ENCODE assay signal across 18 cellular contexts in the genomic region with DNA sequence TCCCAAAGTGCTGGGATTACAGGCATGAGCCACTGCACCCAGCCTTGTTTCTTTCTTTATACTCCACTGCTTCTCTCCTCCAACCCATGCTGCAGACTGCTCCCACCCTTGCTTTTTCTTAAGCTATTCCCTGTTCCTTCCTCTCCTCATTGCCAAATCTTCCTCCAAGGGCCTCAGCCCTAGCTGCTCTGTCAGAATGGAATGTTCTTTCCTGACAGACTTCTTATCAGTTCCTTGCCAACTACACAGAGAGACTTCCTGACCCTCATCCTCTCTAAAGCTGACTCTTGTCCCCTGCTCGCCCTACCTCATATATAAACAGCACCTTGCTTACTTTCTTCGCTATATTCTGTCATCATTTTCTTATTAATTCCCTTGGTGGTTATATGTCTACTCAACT.
"Had no signal": no experiment of that assay in that cellular context is flagged by ENCODE, and none has a peak within 500 bp of the region (broad histone marks: within the 10 kb centered on the region; RNA-seq: fewer than 3 reads in every experiment).

No MANE protein-coding gene starts in this region.

- H3K4me3 Mint-ChIP-seq: activated CD8-positive, alpha-beta T cell treated with anti-CD3 and anti-CD28 coated beads for 36 hours; activated naive CD4-positive, alpha-beta T cell treated with anti-CD3 and anti-CD28 coated beads, Interleukin-2, amount 50 U/mL, for 24 hours; activated T-cell treated with anti-CD3 and anti-CD28 coated beads, Interleukin-2, amount 50 U/mL, for 4 hours; central memory CD8-positive, alpha-beta T cell; effector memory CD8-positive, alpha-beta T cell; neural crest cell; stimulated activated naive B cell treated with anti-CD40 and anti-IgM and Interleukin-4, amounts not matched to agents 10 μg/mL and 1 μg/mL and 100 μg/mL, for 72 hours; T-helper 1 cell treated with Interleukin-12 subunit alpha and Interleukin-12 subunit beta and Interleukin-4 antibody, amounts not matched to agents 30 μg/mL and 1 μg/mL, for 36 hours had no signal

- H3K36me3 ChIP-seq: gastroesophageal sphincter, tibial nerve, WERI-Rb-1 had no signal

- H3K27me3 Mint-ChIP-seq: activated CD8-positive, alpha-beta T cell treated with anti-CD3 and anti-CD28 coated beads for 36 hours; activated naive CD4-positive, alpha-beta T cell treated with anti-CD3 and anti-CD28 coated beads, Interleukin-2, amount 50 U/mL, for 24 hours; central memory CD8-positive, alpha-beta T cell; effector memory CD8-positive, alpha-beta T cell; stimulated activated naive B cell treated with anti-CD40 and anti-IgM and Interleukin-4, amounts not matched to agents 10 μg/mL and 1 μg/mL and 100 μg/mL, for 72 hours had no signal

- H3K27me3 ChIP-seq: body of pancreas, gastroesophageal sphincter, tibial nerve had no signal

- H3K4me1 ChIP-seq: body of pancreas, gastroesophageal sphincter had no signal

- H3K9me3 ChIP-seq: body of pancreas, gastroesophageal sphincter, tibial nerve had no signal

- H3K27ac Mint-ChIP-seq: activated CD8-positive, alpha-beta T cell treated with anti-CD3 and anti-CD28 coated beads for 36 hours; activated naive CD4-positive, alpha-beta T cell treated with anti-CD3 and anti-CD28 coated beads, Interleukin-2, amount 50 U/mL, for 24 hours; effector memory CD8-positive, alpha-beta T cell; stimulated activated naive B cell treated with anti-CD40 and anti-IgM and Interleukin-4, amounts not matched to agents 10 μg/mL and 1 μg/mL and 100 μg/mL, for 72 hours; T-helper 1 cell treated with Interleukin-12 subunit alpha and Interleukin-12 subunit beta and Interleukin-4 antibody, amounts not matched to agents 30 μg/mL and 1 μg/mL, for 36 hours had no signal

- H3K9me3 Mint-ChIP-seq: activated CD8-positive, alpha-beta T cell treated with anti-CD3 and anti-CD28 coated beads for 36 hours; activated naive CD4-positive, alpha-beta T cell treated with anti-CD3 and anti-CD28 coated beads, Interleukin-2, amount 50 U/mL, for 24 hours; activated T-cell treated with anti-CD3 and anti-CD28 coated beads, Interleukin-2, amount 50 U/mL, for 4 hours; central memory CD8-positive, alpha-beta T cell; effector memory CD8-positive, alpha-beta T cell; neural crest cell; stimulated activated naive B cell treated with anti-CD40 and anti-IgM and Interleukin-4, amounts not matched to agents 10 μg/mL and 1 μg/mL and 100 μg/mL, for 72 hours; T-helper 1 cell treated with Interleukin-12 subunit alpha and Interleukin-12 subunit beta and Interleukin-4 antibody, amounts not matched to agents 30 μg/mL and 1 μg/mL, for 36 hours had no signal

- H3K4me1 Mint-ChIP-seq: activated naive CD4-positive, alpha-beta T cell treated with anti-CD3 and anti-CD28 coated beads, Interleukin-2, amount 50 U/mL, for 24 hours; central memory CD8-positive, alpha-beta T cell; neural crest cell had no signal

- H3K27ac ChIP-seq: body of pancreas, gastroesophageal sphincter, skin epidermis, tibial nerve, WERI-Rb-1 had no signal

- H3K4me3 ChIP-seq: body of pancreas, gastroesophageal sphincter, skin epidermis, tibial nerve had no signal

- ATAC-seq: activated CD8-positive, alpha-beta T cell treated with anti-CD3 and anti-CD28 coated beads for 36 hours; activated T-cell treated with anti-CD3 and anti-CD28 coated beads, Interleukin-2, amount 50 U/mL, for 4 hours; body of pancreas; effector memory CD8-positive, alpha-beta T cell; gastroesophageal sphincter; stimulated activated naive B cell treated with anti-CD40 and anti-IgM and Interleukin-4, amounts not matched to agents 10 μg/mL and 1 μg/mL and 100 μg/mL, for 72 hours had no signal

- DNase-seq: activated CD8-positive, alpha-beta T cell treated with anti-CD3 and anti-CD28 coated beads for 36 hours; activated effector memory CD4-positive, alpha-beta T cell treated with anti-CD3 and anti-CD28 coated beads, Interleukin-2, amount 50 U/mL, for 16 hours; activated T-cell treated with anti-CD3 and anti-CD28 coated beads, Interleukin-2, amount 50 U/mL, for 4 hours; amniotic stem cell; body of pancreas; effector memory CD8-positive, alpha-beta T cell; islet precursor cell; stimulated activated CD4-positive, alpha-beta T cell treated with anti-CD3 and anti-CD28 coated beads, Interleukin-15, amount 100 ng/mL, for 24 hours; stimulated activated CD4-positive, alpha-beta T cell treated with anti-CD3 and anti-CD28 coated beads, Interleukin-4, amount 100 ng/mL, for 1 hour; stimulated activated naive B cell treated with anti-CD40 and anti-IgM and Interleukin-4, amounts not matched to agents 10 μg/mL and 1 μg/mL and 100 μg/mL, for 72 hours; WERI-Rb-1 had no signal
